1 cellular context compared by ENCODE assay signal in the genomic region with DNA sequence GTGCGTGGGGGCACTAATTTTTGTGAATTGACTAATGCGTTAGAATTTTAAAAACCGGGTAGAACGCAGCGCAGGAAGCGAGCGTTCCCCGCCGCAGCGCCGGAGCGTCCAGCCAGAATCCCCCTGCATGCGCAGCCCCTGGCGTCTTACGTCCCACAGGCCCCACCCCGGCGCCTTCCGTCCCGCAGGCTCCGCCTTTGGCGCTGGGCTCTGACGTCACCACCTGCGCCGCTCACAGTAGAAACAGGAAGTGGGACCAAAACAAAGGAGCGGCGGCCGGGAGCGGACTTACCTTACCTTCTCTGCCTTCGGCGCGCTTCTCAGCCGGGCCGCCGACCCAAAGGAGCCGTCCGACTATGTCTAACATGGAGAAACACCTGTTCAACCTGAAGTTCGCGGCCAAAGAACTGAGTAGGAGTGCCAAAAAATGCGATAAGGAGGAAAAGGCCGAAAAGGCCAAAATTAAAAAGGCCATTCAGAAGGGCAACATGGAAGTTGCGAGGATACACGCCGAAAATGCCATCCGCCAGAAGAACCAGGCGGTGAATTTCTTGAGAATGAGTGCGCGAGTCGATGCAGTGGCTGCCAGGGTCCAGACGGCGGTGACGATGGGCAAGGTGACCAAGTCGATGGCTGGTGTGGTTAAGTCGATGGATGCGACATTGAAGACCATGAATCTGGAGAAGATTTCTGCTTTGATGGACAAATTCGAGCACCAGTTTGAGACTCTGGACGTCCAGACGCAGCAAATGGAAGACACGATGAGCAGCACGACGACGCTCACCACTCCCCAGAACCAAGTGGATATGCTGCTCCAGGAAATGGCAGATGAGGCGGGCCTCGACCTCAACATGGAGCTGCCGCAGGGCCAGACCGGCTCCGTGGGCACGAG.
A peak's percentile ranks its signal among the peaks of the same experiment; 100 is the strongest.
TF ChIP-seq lines count a peak whose summit lies in the region.

A gene with protein sequence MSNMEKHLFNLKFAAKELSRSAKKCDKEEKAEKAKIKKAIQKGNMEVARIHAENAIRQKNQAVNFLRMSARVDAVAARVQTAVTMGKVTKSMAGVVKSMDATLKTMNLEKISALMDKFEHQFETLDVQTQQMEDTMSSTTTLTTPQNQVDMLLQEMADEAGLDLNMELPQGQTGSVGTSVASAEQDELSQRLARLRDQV (plus strand): TSS at position 258 of the 892 bp plus-strand sequence. CDS start 99 bp downstream, at position 357.

TF ChIP-seq in HEK293, 187 proteins besides CTCF, POLR2A, EP300 and RAD21 (continued from another document and continues in another):
- TF ChIP-seq, protein P1, sequence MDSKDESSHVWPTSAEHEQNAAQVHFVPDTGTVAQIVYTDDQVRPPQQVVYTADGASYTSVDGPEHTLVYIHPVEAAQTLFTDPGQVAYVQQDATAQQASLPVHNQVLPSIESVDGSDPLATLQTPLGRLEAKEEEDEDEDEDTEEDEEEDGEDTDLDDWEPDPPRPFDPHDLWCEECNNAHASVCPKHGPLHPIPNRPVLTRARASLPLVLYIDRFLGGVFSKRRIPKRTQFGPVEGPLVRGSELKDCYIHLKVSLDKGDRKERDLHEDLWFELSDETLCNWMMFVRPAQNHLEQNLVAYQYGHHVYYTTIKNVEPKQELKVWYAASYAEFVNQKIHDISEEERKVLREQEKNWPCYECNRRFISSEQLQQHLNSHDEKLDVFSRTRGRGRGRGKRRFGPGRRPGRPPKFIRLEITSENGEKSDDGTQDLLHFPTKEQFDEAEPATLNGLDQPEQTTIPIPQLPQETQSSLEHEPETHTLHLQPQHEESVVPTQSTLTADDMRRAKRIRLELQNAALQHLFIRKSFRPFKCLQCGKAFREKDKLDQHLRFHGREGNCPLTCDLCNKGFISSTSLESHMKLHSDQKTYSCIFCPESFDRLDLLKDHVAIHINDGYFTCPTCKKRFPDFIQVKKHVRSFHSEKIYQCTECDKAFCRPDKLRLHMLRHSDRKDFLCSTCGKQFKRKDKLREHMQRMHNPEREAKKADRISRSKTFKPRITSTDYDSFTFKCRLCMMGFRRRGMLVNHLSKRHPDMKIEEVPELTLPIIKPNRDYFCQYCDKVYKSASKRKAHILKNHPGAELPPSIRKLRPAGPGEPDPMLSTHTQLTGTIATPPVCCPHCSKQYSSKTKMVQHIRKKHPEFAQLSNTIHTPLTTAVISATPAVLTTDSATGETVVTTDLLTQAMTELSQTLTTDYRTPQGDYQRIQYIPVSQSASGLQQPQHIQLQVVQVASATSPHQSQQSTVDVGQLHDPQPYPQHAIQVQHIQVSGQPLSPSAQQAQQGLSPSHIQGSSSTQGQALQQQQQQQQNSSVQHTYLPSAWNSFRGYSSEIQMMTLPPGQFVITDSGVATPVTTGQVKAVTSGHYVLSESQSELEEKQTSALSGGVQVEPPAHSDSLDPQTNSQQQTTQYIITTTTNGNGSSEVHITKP (tag by site-specific recombination; IDR thresholded peaks at IDR 0.05): peak; percentile 89
- no peak for TF ChIP-seq ZBTB1 (tag by site-specific recombination; IDR thresholded peaks at IDR 0.05)
- 0 out of 2 replicates have a peak, but pooled peaks have one; percentile 28 for TF ChIP-seq KLF10 (tag by site-specific recombination; IDR thresholded peaks at IDR 0.05)
- TF ChIP-seq ZNF843 (tag by site-specific recombination; IDR thresholded peaks at IDR 0.05): 0 out of 2 replicates have a peak, but pooled peaks have one; percentile 17
- TF ChIP-seq ZNF660 (tag by site-specific recombination; IDR thresholded peaks at IDR 0.05): peak; percentile 44; the same call in 1 of the 2 replicates
- TF ChIP-seq ZXDB (tag by site-specific recombination; IDR thresholded peaks at IDR 0.05): peak; percentile 95
- TF ChIP-seq PRDM1 (tag by site-specific recombination; IDR thresholded peaks at IDR 0.05): no peak
- TF ChIP-seq, protein P2, sequence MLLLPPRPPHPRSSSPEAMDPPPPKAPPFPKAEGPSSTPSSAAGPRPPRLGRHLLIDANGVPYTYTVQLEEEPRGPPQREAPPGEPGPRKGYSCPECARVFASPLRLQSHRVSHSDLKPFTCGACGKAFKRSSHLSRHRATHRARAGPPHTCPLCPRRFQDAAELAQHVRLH (tag by site-specific recombination; IDR thresholded peaks at IDR 0.05): peak; percentile 43; the same call in 1 of the 2 replicates
- TF ChIP-seq ZNF354C (tag by site-specific recombination; IDR thresholded peaks at IDR 0.05; ENCODE audit: borderline replicate concordance, low read depth): no peak
- TF ChIP-seq, protein P3, sequence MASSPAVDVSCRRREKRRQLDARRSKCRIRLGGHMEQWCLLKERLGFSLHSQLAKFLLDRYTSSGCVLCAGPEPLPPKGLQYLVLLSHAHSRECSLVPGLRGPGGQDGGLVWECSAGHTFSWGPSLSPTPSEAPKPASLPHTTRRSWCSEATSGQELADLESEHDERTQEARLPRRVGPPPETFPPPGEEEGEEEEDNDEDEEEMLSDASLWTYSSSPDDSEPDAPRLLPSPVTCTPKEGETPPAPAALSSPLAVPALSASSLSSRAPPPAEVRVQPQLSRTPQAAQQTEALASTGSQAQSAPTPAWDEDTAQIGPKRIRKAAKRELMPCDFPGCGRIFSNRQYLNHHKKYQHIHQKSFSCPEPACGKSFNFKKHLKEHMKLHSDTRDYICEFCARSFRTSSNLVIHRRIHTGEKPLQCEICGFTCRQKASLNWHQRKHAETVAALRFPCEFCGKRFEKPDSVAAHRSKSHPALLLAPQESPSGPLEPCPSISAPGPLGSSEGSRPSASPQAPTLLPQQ (tag by site-specific recombination; IDR thresholded peaks at IDR 0.05): peak; percentile 74
- TF ChIP-seq, protein P4, sequence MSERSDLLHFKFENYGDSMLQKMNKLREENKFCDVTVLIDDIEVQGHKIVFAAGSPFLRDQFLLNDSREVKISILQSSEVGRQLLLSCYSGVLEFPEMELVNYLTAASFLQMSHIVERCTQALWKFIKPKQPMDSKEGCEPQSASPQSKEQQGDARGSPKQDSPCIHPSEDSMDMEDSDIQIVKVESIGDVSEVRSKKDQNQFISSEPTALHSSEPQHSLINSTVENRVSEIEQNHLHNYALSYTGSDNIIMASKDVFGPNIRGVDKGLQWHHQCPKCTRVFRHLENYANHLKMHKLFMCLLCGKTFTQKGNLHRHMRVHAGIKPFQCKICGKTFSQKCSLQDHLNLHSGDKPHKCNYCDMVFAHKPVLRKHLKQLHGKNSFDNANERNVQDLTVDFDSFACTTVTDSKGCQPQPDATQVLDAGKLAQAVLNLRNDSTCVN (tag by site-specific recombination; optimal IDR thresholded peaks at IDR 0.05): peak; percentile 46
- no peak for TF ChIP-seq ZNF473 (tag by site-specific recombination; IDR thresholded peaks at IDR 0.05)
- no peak for TF ChIP-seq ZBTB48 (tag by site-specific recombination; IDR thresholded peaks at IDR 0.05)
- no peak for TF ChIP-seq ZSCAN23 (tag by site-specific recombination; IDR thresholded peaks at IDR 0.05)
- no peak for TF ChIP-seq MEIS1 (CRISPR knock-in tag; IDR thresholded peaks at IDR 0.05; ENCODE audit: borderline replicate concordance)
- TF ChIP-seq, protein P5, sequence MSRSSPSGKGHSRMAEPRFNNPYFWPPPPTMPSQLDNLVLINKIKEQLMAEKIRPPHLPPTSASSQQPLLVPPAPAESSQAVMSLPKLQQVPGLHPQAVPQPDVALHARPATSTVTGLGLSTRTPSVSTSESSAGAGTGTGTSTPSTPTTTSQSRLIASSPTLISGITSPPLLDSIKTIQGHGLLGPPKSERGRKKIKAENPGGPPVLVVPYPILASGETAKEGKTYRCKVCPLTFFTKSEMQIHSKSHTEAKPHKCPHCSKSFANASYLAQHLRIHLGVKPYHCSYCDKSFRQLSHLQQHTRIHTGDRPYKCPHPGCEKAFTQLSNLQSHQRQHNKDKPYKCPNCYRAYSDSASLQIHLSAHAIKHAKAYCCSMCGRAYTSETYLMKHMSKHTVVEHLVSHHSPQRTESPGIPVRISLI (tag by site-specific recombination; IDR thresholded peaks at IDR 0.05): no peak
- TF ChIP-seq KLF7 (tag by site-specific recombination; IDR thresholded peaks at IDR 0.05; ENCODE audit: borderline replicate concordance): peak; percentile 85; the same call in 1 of the 2 replicates
- TF ChIP-seq EGR2 (tag by site-specific recombination; IDR thresholded peaks at IDR 0.05; ENCODE audit: low read depth): no peak
- peak; percentile 59 for TF ChIP-seq KLF1 (tag by site-specific recombination; IDR thresholded peaks at IDR 0.05)
- peak; percentile 45; the same call in 1 of the 2 replicates for TF ChIP-seq SCRT1 (tag by site-specific recombination; IDR thresholded peaks at IDR 0.05; ENCODE audit: borderline replicate concordance)
- no peak for TF ChIP-seq ZNF548 (tag by site-specific recombination; IDR thresholded peaks at IDR 0.05)
- peak; percentile 94 for TF ChIP-seq ZBTB17 (tag by site-specific recombination; IDR thresholded peaks at IDR 0.05)
- TF ChIP-seq, protein P6, sequence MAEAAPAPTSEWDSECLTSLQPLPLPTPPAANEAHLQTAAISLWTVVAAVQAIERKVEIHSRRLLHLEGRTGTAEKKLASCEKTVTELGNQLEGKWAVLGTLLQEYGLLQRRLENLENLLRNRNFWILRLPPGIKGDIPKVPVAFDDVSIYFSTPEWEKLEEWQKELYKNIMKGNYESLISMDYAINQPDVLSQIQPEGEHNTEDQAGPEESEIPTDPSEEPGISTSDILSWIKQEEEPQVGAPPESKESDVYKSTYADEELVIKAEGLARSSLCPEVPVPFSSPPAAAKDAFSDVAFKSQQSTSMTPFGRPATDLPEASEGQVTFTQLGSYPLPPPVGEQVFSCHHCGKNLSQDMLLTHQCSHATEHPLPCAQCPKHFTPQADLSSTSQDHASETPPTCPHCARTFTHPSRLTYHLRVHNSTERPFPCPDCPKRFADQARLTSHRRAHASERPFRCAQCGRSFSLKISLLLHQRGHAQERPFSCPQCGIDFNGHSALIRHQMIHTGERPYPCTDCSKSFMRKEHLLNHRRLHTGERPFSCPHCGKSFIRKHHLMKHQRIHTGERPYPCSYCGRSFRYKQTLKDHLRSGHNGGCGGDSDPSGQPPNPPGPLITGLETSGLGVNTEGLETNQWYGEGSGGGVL (tag by site-specific recombination; IDR thresholded peaks at IDR 0.05): no peak
- TF ChIP-seq ZNF701 (tag by site-specific recombination; IDR thresholded peaks at IDR 0.05): no peak
- TF ChIP-seq, protein P7, sequence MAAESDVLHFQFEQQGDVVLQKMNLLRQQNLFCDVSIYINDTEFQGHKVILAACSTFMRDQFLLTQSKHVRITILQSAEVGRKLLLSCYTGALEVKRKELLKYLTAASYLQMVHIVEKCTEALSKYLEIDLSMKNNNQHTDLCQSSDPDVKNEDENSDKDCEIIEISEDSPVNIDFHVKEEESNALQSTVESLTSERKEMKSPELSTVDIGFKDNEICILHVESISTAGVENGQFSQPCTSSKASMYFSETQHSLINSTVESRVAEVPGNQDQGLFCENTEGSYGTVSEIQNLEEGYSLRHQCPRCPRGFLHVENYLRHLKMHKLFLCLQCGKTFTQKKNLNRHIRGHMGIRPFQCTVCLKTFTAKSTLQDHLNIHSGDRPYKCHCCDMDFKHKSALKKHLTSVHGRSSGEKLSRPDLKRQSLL (tag by site-specific recombination; IDR thresholded peaks at IDR 0.05): no peak
- TF ChIP-seq MZF1 (tag by site-specific recombination; IDR thresholded peaks at IDR 0.05; ENCODE audit: borderline replicate concordance): peak; percentile 44; the same call in 1 of the 2 replicates
- TF ChIP-seq KLF16 (tag by site-specific recombination; IDR thresholded peaks at IDR 0.05): no peak; the same call in 1 of the 2 replicates
- peak; percentile 34; the same call in 1 of the 2 replicates for TF ChIP-seq GFI1B (tag by site-specific recombination; IDR thresholded peaks at IDR 0.05)
- TF ChIP-seq, protein P8, sequence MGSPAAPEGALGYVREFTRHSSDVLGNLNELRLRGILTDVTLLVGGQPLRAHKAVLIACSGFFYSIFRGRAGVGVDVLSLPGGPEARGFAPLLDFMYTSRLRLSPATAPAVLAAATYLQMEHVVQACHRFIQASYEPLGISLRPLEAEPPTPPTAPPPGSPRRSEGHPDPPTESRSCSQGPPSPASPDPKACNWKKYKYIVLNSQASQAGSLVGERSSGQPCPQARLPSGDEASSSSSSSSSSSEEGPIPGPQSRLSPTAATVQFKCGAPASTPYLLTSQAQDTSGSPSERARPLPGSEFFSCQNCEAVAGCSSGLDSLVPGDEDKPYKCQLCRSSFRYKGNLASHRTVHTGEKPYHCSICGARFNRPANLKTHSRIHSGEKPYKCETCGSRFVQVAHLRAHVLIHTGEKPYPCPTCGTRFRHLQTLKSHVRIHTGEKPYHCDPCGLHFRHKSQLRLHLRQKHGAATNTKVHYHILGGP (tag by site-specific recombination; IDR thresholded peaks at IDR 0.05): no peak
- TF ChIP-seq ZBTB21 (tag by site-specific recombination; IDR thresholded peaks at IDR 0.05): peak; percentile 78
- peak; percentile 63; the same call in 1 of the 2 replicates for TF ChIP-seq ZNF324 (tag by site-specific recombination; IDR thresholded peaks at IDR 0.05)
- TF ChIP-seq ZNF610 (tag by site-specific recombination; IDR thresholded peaks at IDR 0.05; ENCODE audit: borderline replicate concordance): peak; percentile 93; the same call in 1 of the 2 replicates
- TF ChIP-seq, protein P9, sequence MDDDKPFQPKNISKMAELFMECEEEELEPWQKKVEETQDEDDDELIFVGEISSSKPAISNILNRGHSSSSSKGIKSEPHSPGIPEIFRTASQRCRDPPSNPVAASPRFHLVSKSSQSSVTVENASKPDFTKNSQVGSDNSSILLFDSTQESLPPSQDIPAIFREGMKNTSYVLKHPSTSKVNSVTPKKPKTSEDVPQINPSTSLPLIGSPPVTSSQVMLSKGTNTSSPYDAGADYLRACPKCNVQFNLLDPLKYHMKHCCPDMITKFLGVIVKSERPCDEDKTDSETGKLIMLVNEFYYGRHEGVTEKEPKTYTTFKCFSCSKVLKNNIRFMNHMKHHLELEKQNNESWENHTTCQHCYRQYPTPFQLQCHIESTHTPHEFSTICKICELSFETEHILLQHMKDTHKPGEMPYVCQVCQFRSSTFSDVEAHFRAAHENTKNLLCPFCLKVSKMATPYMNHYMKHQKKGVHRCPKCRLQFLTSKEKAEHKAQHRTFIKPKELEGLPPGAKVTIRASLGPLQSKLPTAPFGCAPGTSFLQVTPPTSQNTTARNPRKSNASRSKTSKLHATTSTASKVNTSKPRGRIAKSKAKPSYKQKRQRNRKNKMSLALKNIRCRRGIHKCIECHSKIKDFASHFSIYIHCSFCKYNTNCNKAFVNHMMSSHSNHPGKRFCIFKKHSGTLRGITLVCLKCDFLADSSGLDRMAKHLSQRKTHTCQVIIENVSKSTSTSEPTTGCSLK (tag by site-specific recombination; IDR thresholded peaks at IDR 0.05): no peak
- TF ChIP-seq ZNF76 (tag by site-specific recombination; IDR thresholded peaks at IDR 0.05; ENCODE audit: borderline replicate concordance, low read depth): peak; percentile 55
- no peak for TF ChIP-seq ZNF366 (tag by site-specific recombination; conservative IDR thresholded peaks at IDR 0.05)
- TF ChIP-seq, protein P10, sequence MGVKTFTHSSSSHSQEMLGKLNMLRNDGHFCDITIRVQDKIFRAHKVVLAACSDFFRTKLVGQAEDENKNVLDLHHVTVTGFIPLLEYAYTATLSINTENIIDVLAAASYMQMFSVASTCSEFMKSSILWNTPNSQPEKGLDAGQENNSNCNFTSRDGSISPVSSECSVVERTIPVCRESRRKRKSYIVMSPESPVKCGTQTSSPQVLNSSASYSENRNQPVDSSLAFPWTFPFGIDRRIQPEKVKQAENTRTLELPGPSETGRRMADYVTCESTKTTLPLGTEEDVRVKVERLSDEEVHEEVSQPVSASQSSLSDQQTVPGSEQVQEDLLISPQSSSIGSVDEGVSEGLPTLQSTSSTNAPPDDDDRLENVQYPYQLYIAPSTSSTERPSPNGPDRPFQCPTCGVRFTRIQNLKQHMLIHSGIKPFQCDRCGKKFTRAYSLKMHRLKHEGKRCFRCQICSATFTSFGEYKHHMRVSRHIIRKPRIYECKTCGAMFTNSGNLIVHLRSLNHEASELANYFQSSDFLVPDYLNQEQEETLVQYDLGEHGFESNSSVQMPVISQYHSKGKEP (tag by site-specific recombination; IDR thresholded peaks at IDR 0.05): peak; percentile 26; the same call in 1 of the 2 replicates
- TF ChIP-seq YY2 (tag by site-specific recombination; IDR thresholded peaks at IDR 0.05): 0 out of 2 replicates have a peak, but pooled peaks have one; percentile 40
- peak; percentile 57; the same call in 1 of the 2 replicates for TF ChIP-seq SCRT2 (tag by site-specific recombination; IDR thresholded peaks at IDR 0.05)
